Comparison of ENCODE assay signal across 9 cellular contexts in the genomic region with DNA sequence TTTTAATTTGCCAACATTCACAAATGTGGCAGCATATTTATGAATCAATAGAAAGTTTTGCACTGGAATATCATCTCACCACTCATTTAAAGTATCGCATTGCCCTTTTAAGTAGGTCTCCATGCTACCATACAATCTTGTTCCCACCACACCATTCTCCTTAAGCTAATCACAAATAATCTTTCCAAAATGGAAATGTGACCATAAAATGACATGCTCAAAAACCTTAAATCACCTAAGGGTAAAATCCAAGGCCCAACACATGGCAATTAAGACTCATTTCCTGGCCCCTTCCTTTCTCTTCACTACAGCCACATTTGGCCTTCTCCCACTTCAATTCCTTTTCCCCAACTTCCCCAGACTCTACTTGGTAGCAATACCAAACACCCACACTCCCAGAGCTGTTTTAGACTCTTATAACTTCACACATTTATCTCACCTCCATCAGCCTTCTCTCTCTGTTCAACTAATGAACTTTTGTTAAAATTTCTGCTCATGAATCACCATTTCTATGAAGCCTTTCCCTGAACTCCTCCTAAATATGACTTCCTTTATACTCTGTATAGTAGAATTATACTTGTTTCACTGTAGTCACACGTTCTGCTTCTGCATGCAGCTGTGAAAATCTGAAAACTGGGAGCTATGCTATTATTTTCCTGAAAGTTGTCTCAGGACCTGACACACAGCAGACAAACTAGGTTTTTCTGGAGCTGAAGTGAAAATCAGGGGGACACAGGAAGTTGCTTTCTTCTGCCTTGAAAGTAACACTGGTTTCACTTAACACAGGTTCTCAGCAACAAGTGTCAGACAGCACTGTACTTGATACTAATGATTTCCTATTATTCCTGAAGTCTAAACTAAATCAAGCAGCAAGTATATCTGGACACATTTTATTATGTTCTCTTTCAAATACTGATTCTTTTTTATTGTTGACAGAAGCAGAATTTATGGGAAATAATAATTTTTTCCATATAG.
DNase-seq lines count a peak whose midpoint lies in the region; ATAC-seq, FAIRE-seq and TF ChIP-seq lines count a peak whose summit lies in the region.
"Had no signal": no experiment of that assay in that cellular context is flagged by ENCODE, and none has a peak within 500 bp of the region (broad histone marks: within the 10 kb centered on the region; RNA-seq: fewer than 3 reads in every experiment).

No MANE protein-coding gene starts in this region.

- H3K4me1 Mint-ChIP-seq in activated naive CD8-positive, alpha-beta T cell (ENCODE audit: low read depth) = peaks cover 43% of the 10 kb centered on the region
- peaks cover 8% of the 10 kb centered on the region for H3K4me1 Mint-ChIP-seq in chondrocyte (ENCODE audit: low read depth)

- peak overlapping the region; percentile 94 for H3K27ac Mint-ChIP-seq in activated naive CD8-positive, alpha-beta T cell
- H3K27ac Mint-ChIP-seq in chondrocyte (ENCODE audit: unreplicated experiment) = no peak overlapping the region

- H3K36me3 Mint-ChIP-seq in activated naive CD8-positive, alpha-beta T cell = peaks cover 5% of the 10 kb centered on the region
- peaks cover under 1% of the 10 kb centered on the region for H3K36me3 Mint-ChIP-seq in chondrocyte (ENCODE audit: low read depth)

- no peaks in the 10 kb centered on the region for H3K27me3 Mint-ChIP-seq in activated naive CD8-positive, alpha-beta T cell
- H3K27me3 Mint-ChIP-seq in chondrocyte (ENCODE audit: low read depth) = no peaks in the 10 kb centered on the region

- TF ChIP-seq POLR2A in GM12891 (IDR thresholded peaks at IDR 0.05; ENCODE audit: low read depth, low read length) = no peak
- no peak for TF ChIP-seq POLR2A in gastrocnemius medialis (IDR thresholded peaks at IDR 0.05)

- H3K4me3 Mint-ChIP-seq in activated naive CD8-positive, alpha-beta T cell = peak overlapping the region; percentile 49
- H3K4me3 Mint-ChIP-seq in chondrocyte (ENCODE audit: unreplicated experiment) = no peak overlapping the region

- intact Hi-C loops in gastrocnemius medialis (cut with DNase I; ENCODE audit: low total_unique reads) = no loop called here

- H3K4me1 ChIP-seq in gastrocnemius medialis = peaks cover 5 to 30% of the 10 kb centered on the region in 2 donors

- TF ChIP-seq CTCF in gastrocnemius medialis (IDR thresholded peaks at IDR 0.05 in 4 of 5, conservative IDR thresholded peaks at IDR 0.05 in 1 of 5) = no peak
- no peak for TF ChIP-seq CTCF in chondrocyte (IDR thresholded peaks at IDR 0.05)

- peak; percentile 55 for ATAC-seq in GM21381 (IDR thresholded peaks at IDR 0.05; ENCODE audit: unreplicated experiment)
- peak; percentile 48 for ATAC-seq in HG03159 (IDR thresholded peaks at IDR 0.05; ENCODE audit: unreplicated experiment)
- ATAC-seq in gastrocnemius medialis = no peak

- H3K36me3 ChIP-seq in gastrocnemius medialis = no peaks in the 10 kb centered on the region

- H3K27me3 ChIP-seq in gastrocnemius medialis = no peaks in the 10 kb centered on the region

- H3K27ac ChIP-seq in gastrocnemius medialis = no peak overlapping the region

- in situ Hi-C loops in gastrocnemius medialis (cut with MboI; ENCODE audit: low sequenced_read_pairs in 4 of 4) = no loop called here

- no peak overlapping the region for H3K4me3 ChIP-seq in gastrocnemius medialis

- peak; percentile 88 for FAIRE-seq in GM12891 (lab: Jason Lieb, UNC)

- DNase-seq in GM12891 (ENCODE audit: insufficient read length, low spot score) (no peak), gastrocnemius medialis (no peak), chondrocyte (ENCODE audit: low spot score) (no peak), amygdala (lab: John Stamatoyannopoulos, UW) (no peak), amniotic stem cell (lab: John Stamatoyannopoulos, UW) (no peak)
- DNase-seq: DMS153 had no signal

- H3K9me3 Mint-ChIP-seq in activated naive CD8-positive, alpha-beta T cell (ENCODE audit: low read depth) = no peaks in the 10 kb centered on the region
- H3K9me3 Mint-ChIP-seq in chondrocyte (ENCODE audit: low read depth) = no peaks in the 10 kb centered on the region

- no peaks in the 10 kb centered on the region for H3K9me3 ChIP-seq in gastrocnemius medialis

TF ChIP-seq in GM12891, 5 proteins besides CTCF, POLR2A, EP300 and RAD21:
- TF ChIP-seq PAX5 (IDR thresholded peaks at IDR 0.05; ENCODE audit: insufficient read depth, low read length, severe bottlenecking) = no peak
- TF ChIP-seq SPI1 (IDR thresholded peaks at IDR 0.05; ENCODE audit: low read depth, low read length) = no peak
- no peak for TF ChIP-seq POU2F2 (IDR thresholded peaks at IDR 0.05; ENCODE audit: low read depth, low read length)
- no peak for TF ChIP-seq POLR2AphosphoS5 (IDR thresholded peaks at IDR 0.05; ENCODE audit: low read depth, low read length)
- no peak for TF ChIP-seq TAF1 (IDR thresholded peaks at IDR 0.05; ENCODE audit: low read depth, low read length)

Comparison
In these comparisons a context has a peak if more than half of its experiments do, and no peak if none do; other contexts are left out.
1. ATAC-seq: peak in GM21381 (single experiment) and HG03159 (single experiment); none in gastrocnemius medialis (0 of 2).